8 cellular contexts compared by ENCODE assay signal in the genomic region with DNA sequence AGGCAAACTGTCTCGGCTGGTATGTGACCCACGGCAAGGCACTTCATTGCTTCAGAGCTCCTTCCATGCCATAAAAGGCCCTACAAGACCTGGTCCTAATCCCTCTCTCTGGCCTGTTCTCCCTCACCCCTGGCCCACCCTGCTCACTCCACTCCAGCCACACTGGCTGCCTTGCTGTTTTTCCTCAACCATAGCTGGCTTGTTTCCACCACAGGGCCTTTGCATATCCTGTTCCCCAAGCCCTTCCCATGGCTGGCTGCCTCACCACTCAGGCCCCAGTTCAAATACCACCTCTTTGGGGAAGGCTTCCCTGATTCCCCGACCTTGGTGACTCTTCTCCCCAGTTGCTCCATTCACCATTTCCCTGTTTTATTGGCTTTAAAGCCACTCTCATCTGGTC.
DNase-seq lines count a peak whose midpoint lies in the region; TF ChIP-seq lines count a peak whose summit lies in the region.
"Not testable (repeated sequence)": the region's sequence is repeated elsewhere in the genome, so short reads cannot be mapped to it uniquely, and the experiment has no call there.

No MANE protein-coding gene starts in this region.

- H3K36me3 Mint-ChIP-seq in T-helper 1 cell treated with Interleukin-12 subunit alpha and Interleukin-12 subunit beta and Interleukin-4 antibody, amounts not matched to agents 30 μg/mL and 1 μg/mL, for 36 hours (ENCODE audit: low read depth); nephron (ENCODE audit: low read depth): not testable (repeated sequence)
- peaks cover 12% of the 10 kb centered on the region for H3K36me3 Mint-ChIP-seq in activated T-helper 2 cell treated with anti-CD3 and anti-CD28 coated beads, Interferon-gamma antibody, Interleukin-2, Interleukin-4, amounts not matched to agents 10 μg/mL and 5 μg/mL and 100 μg/mL, durations not matched to agents 14 hours and 24 hours and 36 hours (ENCODE audit: low read depth)

- intact Hi-C loops in activated T-helper 2 cell treated with anti-CD3 and anti-CD28 coated beads, Interferon-gamma antibody, Interleukin-2, Interleukin-4, amounts not matched to agents 10 μg/mL and 5 μg/mL and 100 μg/mL, durations not matched to agents 14 hours and 24 hours and 36 hours (cut with micrococcal nuclease); breast epithelium (cut with DNase I; ENCODE audit: low total_unique reads): not testable (repeated sequence)

- TF ChIP-seq CTCF in AG10803 (conservative IDR thresholded peaks at IDR 0.05; ENCODE audit: low read length); HEK293 (tag by site-specific recombination; IDR thresholded peaks at IDR 0.05); breast epithelium (IDR thresholded peaks at IDR 0.05); right atrium auricular region (IDR thresholded peaks at IDR 0.05); nephron (IDR thresholded peaks at IDR 0.05; ENCODE audit: unreplicated experiment in 3 of 3): not testable (repeated sequence)

- not testable (repeated sequence) for TF ChIP-seq POLR2A in breast epithelium (IDR thresholded peaks at IDR 0.05)

- CTCF ChIA-PET in HEK293 (lab: Yijun Ruan, JAX), result interaction anchor here (1.9 kb wide), 1 partner anchor 11 kb away, joined by 8 read pairs; no protein-coding TSS in a partner anchor

- DNase-seq in AG10803 (ENCODE audit: low read depth), result peak; percentile 6
- not testable (repeated sequence) for DNase-seq in activated T-helper 2 cell treated with anti-CD3 and anti-CD28 coated beads, Interferon-gamma antibody, Interleukin-2, Interleukin-4, amounts not matched to agents 10 μg/mL and 5 μg/mL and 100 μg/mL, durations not matched to agents 14 hours and 24 hours and 36 hours (ENCODE audit: low spot score); breast epithelium (ENCODE audit: low spot score in 2 of 2); right atrium auricular region (ENCODE audit: low spot score)

- peak overlapping the region in 1 of 5 donors; percentile 21 for H3K9ac ChIP-seq in subcutaneous abdominal adipose tissue (ENCODE audit: low read length in 5 of 5)

- H3K4me1 ChIP-seq in HEK293 (ENCODE audit: control insufficient read depth, insufficient read depth, low read length); breast epithelium: not testable (repeated sequence)
- H3K4me1 ChIP-seq in right atrium auricular region, result peaks cover 0 to 40% of the 10 kb centered on the region in 2 donors
- peaks cover 1 to 28% (median 18%) of the 10 kb centered on the region in 5 donors for H3K4me1 ChIP-seq in subcutaneous abdominal adipose tissue (ENCODE audit: control insufficient read depth in 5 of 5, insufficient read depth in 5 of 5, low read length in 5 of 5)

- POLR2A ChIA-PET in HEK293 (lab: Yijun Ruan, JAX), result not testable (repeated sequence)

- not testable (repeated sequence) for H3K9me3 Mint-ChIP-seq in T-helper 1 cell treated with Interleukin-12 subunit alpha and Interleukin-12 subunit beta and Interleukin-4 antibody, amounts not matched to agents 30 μg/mL and 1 μg/mL, for 36 hours; activated T-helper 2 cell treated with anti-CD3 and anti-CD28 coated beads, Interferon-gamma antibody, Interleukin-2, Interleukin-4, amounts not matched to agents 10 μg/mL and 5 μg/mL and 100 μg/mL, durations not matched to agents 14 hours and 24 hours and 36 hours; nephron

- H3K4me1 Mint-ChIP-seq in T-helper 1 cell treated with Interleukin-12 subunit alpha and Interleukin-12 subunit beta and Interleukin-4 antibody, amounts not matched to agents 30 μg/mL and 1 μg/mL, for 36 hours (ENCODE audit: low read depth), result peaks cover 22% of the 10 kb centered on the region
- peaks cover 23% of the 10 kb centered on the region for H3K4me1 Mint-ChIP-seq in activated T-helper 2 cell treated with anti-CD3 and anti-CD28 coated beads, Interferon-gamma antibody, Interleukin-2, Interleukin-4, amounts not matched to agents 10 μg/mL and 5 μg/mL and 100 μg/mL, durations not matched to agents 14 hours and 24 hours and 36 hours (ENCODE audit: low read depth)
- H3K4me1 Mint-ChIP-seq in nephron, result peaks cover 21% of the 10 kb centered on the region

- H3K27ac Mint-ChIP-seq in T-helper 1 cell treated with Interleukin-12 subunit alpha and Interleukin-12 subunit beta and Interleukin-4 antibody, amounts not matched to agents 30 μg/mL and 1 μg/mL, for 36 hours; activated T-helper 2 cell treated with anti-CD3 and anti-CD28 coated beads, Interferon-gamma antibody, Interleukin-2, Interleukin-4, amounts not matched to agents 10 μg/mL and 5 μg/mL and 100 μg/mL, durations not matched to agents 14 hours and 24 hours and 36 hours; nephron: not testable (repeated sequence)

- H3K27me3 ChIP-seq in breast epithelium; right atrium auricular region; subcutaneous abdominal adipose tissue (ENCODE audit: control insufficient read depth in 5 of 5, insufficient read depth in 4 of 5, low read length in 5 of 5): not testable (repeated sequence)

- H3K27me3 Mint-ChIP-seq in T-helper 1 cell treated with Interleukin-12 subunit alpha and Interleukin-12 subunit beta and Interleukin-4 antibody, amounts not matched to agents 30 μg/mL and 1 μg/mL, for 36 hours (ENCODE audit: low read depth); activated T-helper 2 cell treated with anti-CD3 and anti-CD28 coated beads, Interferon-gamma antibody, Interleukin-2, Interleukin-4, amounts not matched to agents 10 μg/mL and 5 μg/mL and 100 μg/mL, durations not matched to agents 14 hours and 24 hours and 36 hours (ENCODE audit: low read depth); nephron (ENCODE audit: low read depth): not testable (repeated sequence)

- not testable (repeated sequence) for H3K4me3 ChIP-seq in AG10803 (ENCODE audit: low read length); HEK293 (ENCODE audit: low read depth, low read length); breast epithelium; right atrium auricular region; subcutaneous abdominal adipose tissue (ENCODE audit: low read depth in 1 of 5, low read length in 5 of 5)

- peak overlapping the region; percentile 48 for H3K4me3 Mint-ChIP-seq in T-helper 1 cell treated with Interleukin-12 subunit alpha and Interleukin-12 subunit beta and Interleukin-4 antibody, amounts not matched to agents 30 μg/mL and 1 μg/mL, for 36 hours
- peak overlapping the region; percentile 45 for H3K4me3 Mint-ChIP-seq in activated T-helper 2 cell treated with anti-CD3 and anti-CD28 coated beads, Interferon-gamma antibody, Interleukin-2, Interleukin-4, amounts not matched to agents 10 μg/mL and 5 μg/mL and 100 μg/mL, durations not matched to agents 14 hours and 24 hours and 36 hours (ENCODE audit: low read depth)
- H3K4me3 Mint-ChIP-seq in nephron, result peak overlapping the region; percentile 54 to 94 (median 68)

- not testable (repeated sequence) for H3K27ac ChIP-seq in HEK293 (ENCODE audit: extremely low read depth, low read depth, low read length)
- peak overlapping the region; percentile 36 to 95 for H3K27ac ChIP-seq in breast epithelium
- H3K27ac ChIP-seq in right atrium auricular region, result peak overlapping the region; percentile 84 to 92
- peak overlapping the region; percentile 89 for H3K27ac ChIP-seq in subcutaneous abdominal adipose tissue (ENCODE audit: low read depth, low read length)

- H3K9me3 ChIP-seq in HEK293 (ENCODE audit: control insufficient read depth, insufficient read depth, low read depth, low read length); breast epithelium; right atrium auricular region; subcutaneous abdominal adipose tissue (ENCODE audit: control insufficient read depth in 5 of 5, low read length in 5 of 5): not testable (repeated sequence)

- H3K36me3 ChIP-seq in HEK293 (ENCODE audit: control insufficient read depth in 2 of 2, insufficient read depth in 1 of 2, low read length in 2 of 2) (peaks cover 0 to 15% of the 10 kb centered on the region in 2 experiments; a peak in 1 of 3 replicates), right atrium auricular region (peaks cover 17% of the 10 kb centered on the region)
- H3K36me3 ChIP-seq in breast epithelium; subcutaneous abdominal adipose tissue (ENCODE audit: control insufficient read depth in 5 of 5, insufficient read depth in 5 of 5, low read length in 5 of 5): not testable (repeated sequence)

TF ChIP-seq in HEK293, 187 proteins besides CTCF, POLR2A, EP300 and RAD21:
- TF ChIP-seq ZNF623 (tag by site-specific recombination; IDR thresholded peaks at IDR 0.05), result peak; percentile 89
